21 cellular contexts compared by ENCODE assay signal in the genomic region with DNA sequence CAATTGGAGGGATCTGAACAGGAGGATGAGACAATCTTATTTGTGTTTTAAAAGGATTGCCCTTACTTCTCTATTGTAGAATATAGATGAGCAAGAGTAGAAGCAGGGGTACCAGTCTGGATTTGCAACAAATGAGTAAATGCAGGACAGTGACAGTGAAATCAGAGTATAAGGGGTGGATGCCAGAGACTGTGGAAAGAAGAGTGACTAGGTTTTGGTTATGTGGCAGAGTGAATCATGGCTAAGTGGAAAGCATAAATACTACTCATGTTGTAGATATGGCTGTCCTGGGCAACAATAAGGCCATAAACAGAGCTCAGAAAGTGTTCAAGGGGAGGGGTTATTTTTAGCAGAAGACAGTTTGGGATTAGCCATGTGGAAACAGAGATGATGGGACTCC. TPM values are rescaled to one million over a fixed set of nuclear protein-coding genes. Genes with fewer than 3 reads are reported as not detected.
DNase-seq lines count a peak whose midpoint lies in the region; ATAC-seq and TF ChIP-seq lines count a peak whose summit lies in the region.
"Had no signal": no experiment of that assay in that cellular context is flagged by ENCODE, and none has a peak within 500 bp of the region (broad histone marks: within the 10 kb centered on the region; RNA-seq: fewer than 3 reads in every experiment).

No MANE protein-coding gene starts in this region.

- H3K9me3 ChIP-seq in BLaER1 (no peaks in the 10 kb centered on the region), neuronal stem cell (replicated peaks in 1 of 2; ENCODE audit: control insufficient read depth in 2 of 2, insufficient read depth in 1 of 2, low read depth in 1 of 2, low read length in 2 of 2) (no peaks in the 10 kb centered on the region)
- no peaks in the 10 kb centered on the region for H3K9me3 ChIP-seq in CD8-positive, alpha-beta T cell (ENCODE audit: low read length)
- H3K9me3 ChIP-seq: heart right ventricle, Peyer's patch, right lobe of liver, tibial artery had no signal

- H2AK5ac ChIP-seq in neuronal stem cell (ENCODE audit: low read depth, low read length): no peak overlapping the region

- no peak overlapping the region for H3K18ac ChIP-seq in neuronal stem cell (ENCODE audit: low read length)

- intact Hi-C loops in CD8-positive, alpha-beta T cell (cut with DNase I, micrococcal nuclease): no loop called here

- no peak overlapping the region for H2BK5ac ChIP-seq in neuronal stem cell (ENCODE audit: low read length)

- H3K9me3 Mint-ChIP-seq in CD8-positive, alpha-beta T cell: no peaks in the 10 kb centered on the region
- H3K9me3 Mint-ChIP-seq in T-helper 1 cell treated with Interleukin-12 subunit alpha and Interleukin-12 subunit beta and Interleukin-4 antibody, amounts not matched to agents 30 μg/mL and 1 μg/mL, for 36 hours: peaks cover 3% of the 10 kb centered on the region
- no peaks in the 10 kb centered on the region for H3K9me3 Mint-ChIP-seq in central memory CD8-positive, alpha-beta T cell
- H3K9me3 Mint-ChIP-seq: brain, WTC11 had no signal

- no peak for ATAC-seq in CD8-positive, alpha-beta T cell
- no peak for ATAC-seq in central memory CD8-positive, alpha-beta T cell (replicated peaks; ENCODE audit: extremely low read depth, poor library complexity, severe bottlenecking)
- ATAC-seq in HG03521 (IDR thresholded peaks at IDR 0.05; ENCODE audit: unreplicated experiment): no peak
- ATAC-seq: heart right ventricle, right lobe of liver, WTC11 had no signal

- H3K79me1 ChIP-seq in neuronal stem cell (ENCODE audit: low read depth, low read length): no peaks in the 10 kb centered on the region

- no peak overlapping the region for H4K8ac ChIP-seq in neuronal stem cell (ENCODE audit: low read depth, low read length)

- peaks cover 31% of the 10 kb centered on the region for H3K4me1 Mint-ChIP-seq in CD8-positive, alpha-beta T cell (ENCODE audit: low read depth)
- peaks cover 34% of the 10 kb centered on the region for H3K4me1 Mint-ChIP-seq in T-helper 1 cell treated with Interleukin-12 subunit alpha and Interleukin-12 subunit beta and Interleukin-4 antibody, amounts not matched to agents 30 μg/mL and 1 μg/mL, for 36 hours (ENCODE audit: low read depth)
- H3K4me1 Mint-ChIP-seq in central memory CD8-positive, alpha-beta T cell: peaks cover 35% of the 10 kb centered on the region
- H3K4me1 Mint-ChIP-seq: brain, WTC11 had no signal

- H3K4me3 Mint-ChIP-seq in CD8-positive, alpha-beta T cell: no peak overlapping the region
- peak overlapping the region; percentile 14 for H3K4me3 Mint-ChIP-seq in T-helper 1 cell treated with Interleukin-12 subunit alpha and Interleukin-12 subunit beta and Interleukin-4 antibody, amounts not matched to agents 30 μg/mL and 1 μg/mL, for 36 hours
- H3K4me3 Mint-ChIP-seq in central memory CD8-positive, alpha-beta T cell: peak overlapping the region; percentile 36
- H3K4me3 Mint-ChIP-seq: brain, WTC11 had no signal

- no peaks in the 10 kb centered on the region for H4K20me1 ChIP-seq in BLaER1

- no peak overlapping the region for H4K91ac ChIP-seq in neuronal stem cell (ENCODE audit: low read depth, low read length, poor library complexity)

- no peak overlapping the region for H3K4ac ChIP-seq in neuronal stem cell (ENCODE audit: low read length)

- no peak overlapping the region for H3K23ac ChIP-seq in neuronal stem cell (ENCODE audit: low read depth, low read length, poor library complexity)

- H3K4me2 ChIP-seq in BLaER1: peak overlapping the region; percentile 68
- no peak overlapping the region for H3K4me2 ChIP-seq in neuronal stem cell (ENCODE audit: insufficient read depth, low read length, poor library complexity, severe bottlenecking)

- POLR2A ChIA-PET in CD8-positive, alpha-beta T cell (lab: Charles Lee): interaction anchor here (1.0 kb wide), 1 partner anchor 19 kb away, joined by 3 read pairs; no protein-coding TSS in a partner anchor

- DNase-seq in CD8-positive, alpha-beta T cell: no peak
- DNase-seq in central memory CD8-positive, alpha-beta T cell (ENCODE audit: low spot score in 2 of 2): no peak
- DNase-seq in NCI-H69 (lab: John Stamatoyannopoulos, UW) (no peak), neuronal stem cell (ENCODE audit: low spot score) (no peak), DMS 273 treated with DMSO at 0.1 percent for 48 hours (lab: John Stamatoyannopoulos, UW) (no peak)
- DNase-seq: activated effector memory CD4-positive, alpha-beta T cell treated with anti-CD3 and anti-CD28 coated beads, Interleukin-2, amount 50 U/mL, for 16 hours; DMS79 treated with DMSO at 0.1 percent for 48 hours; heart right ventricle; kidney; NCI-H2029; NCI-H524; Peyer's patch; right lobe of liver; stimulated activated CD8-positive, alpha-beta memory T cell treated with anti-CD3 and anti-CD28 coated beads, Interleukin-4, amount 100 ng/mL, for 48 hours; SW 1271; tibial artery had no signal

- H3K27me3 Mint-ChIP-seq in CD8-positive, alpha-beta T cell (ENCODE audit: low read depth): no peaks in the 10 kb centered on the region
- no peaks in the 10 kb centered on the region for H3K27me3 Mint-ChIP-seq in T-helper 1 cell treated with Interleukin-12 subunit alpha and Interleukin-12 subunit beta and Interleukin-4 antibody, amounts not matched to agents 30 μg/mL and 1 μg/mL, for 36 hours (ENCODE audit: low read depth)
- no peaks in the 10 kb centered on the region for H3K27me3 Mint-ChIP-seq in central memory CD8-positive, alpha-beta T cell
- H3K27me3 Mint-ChIP-seq: brain had no signal

- H2BK15ac ChIP-seq in neuronal stem cell (ENCODE audit: low read length): no peak overlapping the region

- H2BK12ac ChIP-seq in neuronal stem cell (ENCODE audit: low read length): no peak overlapping the region

- H3K4me3 ChIP-seq in BLaER1 (no peak overlapping the region), neuronal stem cell (ENCODE audit: low read length in 2 of 2) (no peak overlapping the region)
- H3K4me3 ChIP-seq in CD8-positive, alpha-beta T cell (ENCODE audit: low read depth, low read length): no peak overlapping the region
- H3K4me3 ChIP-seq: heart right ventricle, Peyer's patch, right lobe of liver, tibial artery had no signal

- CTCF ChIA-PET in CD8-positive, alpha-beta T cell (lab: Charles Lee): interaction anchor here (1.4 kb wide), 1 partner anchor 15 kb away, joined by 4 read pairs; no protein-coding TSS in a partner anchor

- H3K27ac Mint-ChIP-seq in CD8-positive, alpha-beta T cell: peak overlapping the region; percentile 87
- H3K27ac Mint-ChIP-seq in T-helper 1 cell treated with Interleukin-12 subunit alpha and Interleukin-12 subunit beta and Interleukin-4 antibody, amounts not matched to agents 30 μg/mL and 1 μg/mL, for 36 hours: peak overlapping the region; percentile 79
- peak overlapping the region; percentile 79 for H3K27ac Mint-ChIP-seq in central memory CD8-positive, alpha-beta T cell (ENCODE audit: low read depth)
- H3K27ac Mint-ChIP-seq: brain, WTC11 had no signal

- H3K36me3 ChIP-seq in BLaER1 (no peaks in the 10 kb centered on the region), neuronal stem cell (replicated peaks in 1 of 2; ENCODE audit: control insufficient read depth in 2 of 2, insufficient read depth in 2 of 2, low read length in 2 of 2) (no peaks in the 10 kb centered on the region)
- no peaks in the 10 kb centered on the region for H3K36me3 ChIP-seq in CD8-positive, alpha-beta T cell (ENCODE audit: insufficient read depth, low read length)
- H3K36me3 ChIP-seq: heart right ventricle, Peyer's patch, right lobe of liver, tibial artery had no signal

- H3K14ac ChIP-seq in neuronal stem cell (ENCODE audit: low read length): no peak overlapping the region

- H2BK120ac ChIP-seq in neuronal stem cell (ENCODE audit: low read depth, low read length): no peak overlapping the region

- TF ChIP-seq CTCF in CD8-positive, alpha-beta T cell (IDR thresholded peaks at IDR 0.05): no peak

- no peaks in the 10 kb centered on the region for H3K27me3 ChIP-seq in BLaER1
- no peaks in the 10 kb centered on the region for H3K27me3 ChIP-seq in CD8-positive, alpha-beta T cell (ENCODE audit: insufficient read depth, low read length)
- H3K27me3 ChIP-seq in neuronal stem cell (ENCODE audit: control insufficient read depth in 3 of 3, insufficient read depth in 3 of 3, low read depth in 1 of 3, low read length in 3 of 3): no peaks in the 10 kb centered on the region
- H3K27me3 ChIP-seq: Peyer's patch, right lobe of liver, tibial artery had no signal

- H3K9ac ChIP-seq in BLaER1: no peak overlapping the region
- no peak overlapping the region for H3K9ac ChIP-seq in neuronal stem cell (ENCODE audit: low read depth, low read length, poor library complexity)

- H3K36me3 Mint-ChIP-seq in CD8-positive, alpha-beta T cell: no peaks in the 10 kb centered on the region
- peaks cover 5% of the 10 kb centered on the region for H3K36me3 Mint-ChIP-seq in T-helper 1 cell treated with Interleukin-12 subunit alpha and Interleukin-12 subunit beta and Interleukin-4 antibody, amounts not matched to agents 30 μg/mL and 1 μg/mL, for 36 hours (ENCODE audit: low read depth)
- peaks cover 3% of the 10 kb centered on the region for H3K36me3 Mint-ChIP-seq in central memory CD8-positive, alpha-beta T cell (ENCODE audit: insufficient read depth)
- H3K36me3 Mint-ChIP-seq: brain, WTC11 had no signal

- H3K27ac ChIP-seq in BLaER1 (peak overlapping the region; percentile 44), neuronal stem cell (replicated peaks; ENCODE audit: low read length) (no peak overlapping the region)
- no peak overlapping the region for H3K27ac ChIP-seq in CD8-positive, alpha-beta T cell (ENCODE audit: low read depth, low read length)
- H3K27ac ChIP-seq: right lobe of liver, tibial artery had no signal

- peaks cover 25% of the 10 kb centered on the region for H3K4me1 ChIP-seq in BLaER1
- peaks cover 24% of the 10 kb centered on the region for H3K4me1 ChIP-seq in CD8-positive, alpha-beta T cell (ENCODE audit: insufficient read depth, low read length)
- H3K4me1 ChIP-seq in neuronal stem cell (ENCODE audit: control insufficient read depth in 2 of 2, insufficient read depth in 1 of 2, low read depth in 1 of 2, low read length in 2 of 2): no peaks in the 10 kb centered on the region
- H3K4me1 ChIP-seq: Peyer's patch, tibial artery had no signal

- no peak overlapping the region for H2AFZ ChIP-seq in neuronal stem cell (ENCODE audit: low read length)

RNA-seq across cellular contexts. Expression of a gene that starts 6.0 kb away (rescaled TPM):
- total RNA-seq in CD8-positive, alpha-beta T cell: not detected
- not detected for polyA plus RNA-seq in neuronal stem cell (2013, experiment 1 of 2)
- polyA plus RNA-seq in neuronal stem cell (2013, experiment 2 of 2): not detected
